ENCODE assay signal across 27 cellular contexts in the genomic region with DNA sequence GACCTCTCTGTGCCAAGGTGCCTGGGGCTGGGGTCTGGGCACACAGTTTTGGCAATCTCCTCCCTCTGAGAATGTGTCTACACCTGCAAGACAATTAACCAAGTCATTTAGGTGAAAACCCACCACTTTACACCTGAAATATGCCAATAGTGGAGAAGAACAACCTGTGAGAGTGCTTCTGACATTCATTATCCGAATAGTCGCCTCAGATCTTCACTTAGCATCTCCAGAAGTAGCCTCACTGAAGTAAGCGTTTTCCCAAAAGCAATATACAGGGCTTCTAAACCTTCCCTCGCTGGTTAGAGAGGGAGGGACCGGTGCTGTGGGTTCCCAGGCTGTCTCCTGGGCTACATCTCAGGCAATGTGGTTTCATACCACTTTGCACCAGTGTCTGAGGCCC.
"Had no signal": no experiment of that assay in that cellular context is flagged by ENCODE, and none has a peak within 500 bp of the region (broad histone marks: within the 10 kb centered on the region; RNA-seq: fewer than 3 reads in every experiment).

No MANE protein-coding gene starts in this region.

- H3K27me3 Mint-ChIP-seq: stimulated activated naive CD8-positive, alpha-beta T cell treated with anti-CD3 and anti-CD28 coated beads, Interleukin-15, amount 100 ng/mL, for 72 hours; type B pancreatic cell had no signal

- H3K4me3 Mint-ChIP-seq: naive thymus-derived CD4-positive, alpha-beta T cell; natural killer cell; nephron; neural progenitor cell; stimulated activated effector memory CD8-positive, alpha-beta T cell treated with anti-CD3 and anti-CD28 coated beads, Interleukin-12 subunit alpha, Interleukin-12 subunit beta, amount 100 ng/mL, for 72 hours; stimulated activated naive B cell treated with anti-CD40 and anti-IgM and Interleukin-4, amounts not matched to agents 10 μg/mL and 1 μg/mL and 100 μg/mL, for 72 hours; stimulated activated naive CD8-positive, alpha-beta T cell treated with anti-CD3 and anti-CD28 coated beads, Interleukin-15, amount 100 ng/mL, for 72 hours; type B pancreatic cell had no signal

- H3K36me3 ChIP-seq: neural progenitor cell, ovary, prostate gland, right lobe of liver, sigmoid colon, suprapubic skin, tibial artery, transverse colon, upper lobe of right lung, uterus had no signal

- H3K4me1 ChIP-seq: parathyroid adenoma, prostate gland, sigmoid colon, suprapubic skin, testis, tibial artery, transverse colon, uterus had no signal

- H3K36me3 Mint-ChIP-seq: naive thymus-derived CD4-positive, alpha-beta T cell; natural killer cell; neural progenitor cell; stimulated activated effector memory CD8-positive, alpha-beta T cell treated with anti-CD3 and anti-CD28 coated beads, Interleukin-12 subunit alpha, Interleukin-12 subunit beta, amount 100 ng/mL, for 72 hours; stimulated activated naive B cell treated with anti-CD40 and anti-IgM and Interleukin-4, amounts not matched to agents 10 μg/mL and 1 μg/mL and 100 μg/mL, for 72 hours; type B pancreatic cell had no signal

- H3K27ac Mint-ChIP-seq: naive thymus-derived CD4-positive, alpha-beta T cell; natural killer cell; nephron; neural progenitor cell; stimulated activated effector memory CD8-positive, alpha-beta T cell treated with anti-CD3 and anti-CD28 coated beads, Interleukin-12 subunit alpha, Interleukin-12 subunit beta, amount 100 ng/mL, for 72 hours; stimulated activated naive B cell treated with anti-CD40 and anti-IgM and Interleukin-4, amounts not matched to agents 10 μg/mL and 1 μg/mL and 100 μg/mL, for 72 hours; stimulated activated naive CD8-positive, alpha-beta T cell treated with anti-CD3 and anti-CD28 coated beads, Interleukin-15, amount 100 ng/mL, for 72 hours; type B pancreatic cell had no signal

- H3K4me1 Mint-ChIP-seq: naive thymus-derived CD4-positive, alpha-beta T cell; natural killer cell; stimulated activated effector memory CD8-positive, alpha-beta T cell treated with anti-CD3 and anti-CD28 coated beads, Interleukin-12 subunit alpha, Interleukin-12 subunit beta, amount 100 ng/mL, for 72 hours; stimulated activated naive CD8-positive, alpha-beta T cell treated with anti-CD3 and anti-CD28 coated beads, Interleukin-15, amount 100 ng/mL, for 72 hours had no signal

- H3K27ac ChIP-seq: neural progenitor cell, ovary, parathyroid adenoma, prostate gland, right lobe of liver, sigmoid colon, suprapubic skin, testis, tibial artery, transverse colon, upper lobe of right lung, uterus had no signal

- H3K9ac ChIP-seq: neural progenitor cell, parathyroid adenoma had no signal

- H3K9me3 Mint-ChIP-seq: natural killer cell; stimulated activated effector memory CD8-positive, alpha-beta T cell treated with anti-CD3 and anti-CD28 coated beads, Interleukin-12 subunit alpha, Interleukin-12 subunit beta, amount 100 ng/mL, for 72 hours; stimulated activated naive CD8-positive, alpha-beta T cell treated with anti-CD3 and anti-CD28 coated beads, Interleukin-15, amount 100 ng/mL, for 72 hours had no signal

- ATAC-seq: naive thymus-derived CD4-positive, alpha-beta T cell; natural killer cell; right cardiac atrium; stimulated activated naive B cell treated with anti-CD40 and anti-IgM and Interleukin-4, amounts not matched to agents 10 μg/mL and 1 μg/mL and 100 μg/mL, for 72 hours; stimulated activated naive CD8-positive, alpha-beta T cell treated with anti-CD3 and anti-CD28 coated beads, Interleukin-15, amount 100 ng/mL, for 72 hours; stimulated activated naive CD8-positive, alpha-beta T cell treated with anti-CD3 and anti-CD28 coated beads, Interleukin-15, Interleukin-2, amounts not matched to agents 100 U/mL and 50 U/mL, for 24 hours; upper lobe of right lung had no signal

- DNase-seq: naive thymus-derived CD4-positive, alpha-beta T cell; natural killer cell; occipital lobe; ovary; right cardiac atrium; right lobe of liver; sigmoid colon; small intestine; stimulated activated CD4-positive, alpha-beta T cell treated with anti-CD3 and anti-CD28 coated beads, Interleukin-15, amount 100 ng/mL, for 24 hours; stimulated activated CD4-positive, alpha-beta T cell treated with anti-CD3 and anti-CD28 coated beads, Interleukin-2, amount 100 ng/mL, for 24 hours; stimulated activated CD4-positive, alpha-beta T cell treated with anti-CD3 and anti-CD28 coated beads, Interleukin-2, amount 100 ng/mL, for 48 hours; stimulated activated CD4-positive, alpha-beta T cell treated with anti-CD3 and anti-CD28 coated beads, Interleukin-4, amount 100 ng/mL, for 24 hours; stimulated activated naive B cell treated with anti-CD40 and anti-IgM and Interleukin-4, amounts not matched to agents 10 μg/mL and 1 μg/mL and 100 μg/mL, for 72 hours; stimulated activated naive CD8-positive, alpha-beta T cell treated with anti-CD3 and anti-CD28 coated beads, Interleukin-15, amount 100 ng/mL, for 72 hours; stimulated activated naive CD8-positive, alpha-beta T cell treated with anti-CD3 and anti-CD28 coated beads, Interleukin-15, Interleukin-2, amounts not matched to agents 100 U/mL and 50 U/mL, for 24 hours; testis; tibial artery; transverse colon; upper lobe of right lung; uterus had no signal

- H3K9me3 ChIP-seq: ovary, prostate gland, right lobe of liver, sigmoid colon, suprapubic skin, testis, tibial artery, transverse colon, upper lobe of right lung, uterus had no signal

- H3K4me3 ChIP-seq: neural progenitor cell, ovary, prostate gland, right lobe of liver, sigmoid colon, suprapubic skin, testis, tibial artery, transverse colon, upper lobe of right lung, uterus had no signal

- H3K27me3 ChIP-seq: neural progenitor cell, ovary, right lobe of liver, sigmoid colon, suprapubic skin, testis, transverse colon, upper lobe of right lung, uterus had no signal
